In the genomic region with DNA sequence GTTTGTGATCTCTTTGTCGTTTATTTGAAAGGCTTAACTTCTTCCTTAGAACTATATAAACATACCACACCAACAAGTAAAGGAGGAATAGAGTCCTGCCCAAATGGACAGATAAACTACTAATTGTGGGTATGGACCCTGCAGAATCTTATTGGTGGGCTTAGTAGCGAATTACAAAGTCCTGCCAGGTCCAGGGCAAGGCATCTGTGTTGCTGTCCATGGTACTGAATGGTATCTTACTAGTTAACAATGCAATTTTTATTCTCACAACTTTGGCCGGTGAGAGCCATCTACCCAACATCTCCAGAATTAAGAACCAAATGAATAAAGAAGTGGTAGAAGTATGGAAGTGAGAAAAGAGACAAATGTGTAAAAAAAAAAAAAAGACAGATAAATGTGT, we compare ENCODE assay signal across 1 cellular context.
TF ChIP-seq lines count a peak whose summit lies in the region.

No MANE protein-coding gene starts in this region.

TF ChIP-seq in GM23338, 12 proteins besides CTCF, POLR2A, EP300 and RAD21 (continued from another document):
- TF ChIP-seq, protein P1, sequence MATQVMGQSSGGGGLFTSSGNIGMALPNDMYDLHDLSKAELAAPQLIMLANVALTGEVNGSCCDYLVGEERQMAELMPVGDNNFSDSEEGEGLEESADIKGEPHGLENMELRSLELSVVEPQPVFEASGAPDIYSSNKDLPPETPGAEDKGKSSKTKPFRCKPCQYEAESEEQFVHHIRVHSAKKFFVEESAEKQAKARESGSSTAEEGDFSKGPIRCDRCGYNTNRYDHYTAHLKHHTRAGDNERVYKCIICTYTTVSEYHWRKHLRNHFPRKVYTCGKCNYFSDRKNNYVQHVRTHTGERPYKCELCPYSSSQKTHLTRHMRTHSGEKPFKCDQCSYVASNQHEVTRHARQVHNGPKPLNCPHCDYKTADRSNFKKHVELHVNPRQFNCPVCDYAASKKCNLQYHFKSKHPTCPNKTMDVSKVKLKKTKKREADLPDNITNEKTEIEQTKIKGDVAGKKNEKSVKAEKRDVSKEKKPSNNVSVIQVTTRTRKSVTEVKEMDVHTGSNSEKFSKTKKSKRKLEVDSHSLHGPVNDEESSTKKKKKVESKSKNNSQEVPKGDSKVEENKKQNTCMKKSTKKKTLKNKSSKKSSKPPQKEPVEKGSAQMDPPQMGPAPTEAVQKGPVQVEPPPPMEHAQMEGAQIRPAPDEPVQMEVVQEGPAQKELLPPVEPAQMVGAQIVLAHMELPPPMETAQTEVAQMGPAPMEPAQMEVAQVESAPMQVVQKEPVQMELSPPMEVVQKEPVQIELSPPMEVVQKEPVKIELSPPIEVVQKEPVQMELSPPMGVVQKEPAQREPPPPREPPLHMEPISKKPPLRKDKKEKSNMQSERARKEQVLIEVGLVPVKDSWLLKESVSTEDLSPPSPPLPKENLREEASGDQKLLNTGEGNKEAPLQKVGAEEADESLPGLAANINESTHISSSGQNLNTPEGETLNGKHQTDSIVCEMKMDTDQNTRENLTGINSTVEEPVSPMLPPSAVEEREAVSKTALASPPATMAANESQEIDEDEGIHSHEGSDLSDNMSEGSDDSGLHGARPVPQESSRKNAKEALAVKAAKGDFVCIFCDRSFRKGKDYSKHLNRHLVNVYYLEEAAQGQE (IDR thresholded peaks at IDR 0.05; ENCODE audit: unreplicated experiment): peak; percentile 91
